Comparison of ENCODE assay signal across 14 cellular contexts in the genomic region with DNA sequence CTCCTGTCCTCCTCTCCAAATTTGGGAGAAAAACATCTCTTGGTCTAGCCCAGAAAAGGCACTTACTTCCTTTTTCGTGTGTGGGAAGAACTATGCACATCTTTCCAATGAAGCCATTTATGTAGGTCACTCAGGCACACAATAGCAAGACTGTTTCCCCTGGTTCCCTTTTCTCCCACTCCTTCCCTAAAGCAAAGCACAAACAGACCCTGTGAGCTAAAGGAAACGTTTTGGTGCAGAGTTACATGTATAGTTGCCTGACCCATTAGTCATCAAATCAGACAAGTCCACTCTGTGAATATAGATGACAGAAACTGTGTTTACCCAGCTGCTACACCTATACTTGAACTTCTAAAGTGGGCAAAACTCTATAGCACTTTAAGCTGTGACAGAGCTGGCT.
DNase-seq lines count a peak whose midpoint lies in the region; TF ChIP-seq lines count a peak whose summit lies in the region.
"Had no signal": no experiment of that assay in that cellular context is flagged by ENCODE, and none has a peak within 500 bp of the region (broad histone marks: within the 10 kb centered on the region; RNA-seq: fewer than 3 reads in every experiment).

No MANE protein-coding gene starts in this region.

- CTCF ChIA-PET in MCF 10A (lab: Yijun Ruan, JAX) = interaction anchor here (1.0 kb wide), 1 partner anchor 317 kb away, joined by 4 read pairs; no protein-coding TSS in a partner anchor

- H3K27ac ChIP-seq in breast epithelium = no peak overlapping the region
- no peak overlapping the region for H3K27ac ChIP-seq in right atrium auricular region
- H3K27ac ChIP-seq: ovary, testis had no signal

- DNase-seq in MCF 10A (ENCODE audit: unreplicated experiment) (peak; percentile 38), breast epithelium (ENCODE audit: low spot score in 2 of 2) (no peak), adipocyte (ENCODE audit: low read depth) (peak; percentile 70), foreskin fibroblast (peak; percentile 24 to 51), right atrium auricular region (ENCODE audit: low spot score) (no peak), hypothalamus (lab: John Stamatoyannopoulos, UW) (no peak), endothelial cell (ENCODE audit: low spot score) (no peak)
- no peak for DNase-seq in activated naive CD8-positive, alpha-beta T cell treated with anti-CD3 and anti-CD28 coated beads for 36 hours
- DNase-seq: activated CD8-positive, alpha-beta T cell treated with anti-CD3 and anti-CD28 coated beads, Interleukin-2, amount 10 ng/mL, durations not matched to agents 7 days and 5 days; MM.1S; NCI-H69; ovary; stimulated activated CD4-positive, alpha-beta T cell treated with anti-CD3 and anti-CD28 coated beads, Interleukin-15, amount 100 ng/mL, for 24 hours; testis had no signal

- BruUV-seq in MCF 10A (replicated peaks; lab: Mats Ljungman, UMichigan) = no TSS peak

- H3K36me3 Mint-ChIP-seq in MCF 10A (ENCODE audit: insufficient read depth, unreplicated experiment) = peaks cover 5% of the 10 kb centered on the region
- H3K36me3 Mint-ChIP-seq in activated naive CD8-positive, alpha-beta T cell treated with anti-CD3 and anti-CD28 coated beads for 36 hours = no peaks in the 10 kb centered on the region
- no peaks in the 10 kb centered on the region for H3K36me3 Mint-ChIP-seq in endothelial cell (ENCODE audit: low read depth, unreplicated experiment)

- intact Hi-C loops in MCF 10A (cut with micrococcal nuclease) (no loop called here), breast epithelium (cut with DNase I; ENCODE audit: low total_unique reads) (no loop called here)

- H3K9me3 ChIP-seq in breast epithelium = peaks cover 0 to 5% of the 10 kb centered on the region in 2 donors
- no peaks in the 10 kb centered on the region for H3K9me3 ChIP-seq in adipocyte (ENCODE audit: control insufficient read depth, low read length)
- H3K9me3 ChIP-seq in right atrium auricular region = no peaks in the 10 kb centered on the region
- H3K9me3 ChIP-seq: ovary, testis had no signal

- no peaks in the 10 kb centered on the region for H3K27me3 ChIP-seq in breast epithelium
- H3K27me3 ChIP-seq in adipocyte (replicated peaks; ENCODE audit: control insufficient read depth, insufficient read depth, low read length) = no peaks in the 10 kb centered on the region
- H3K27me3 ChIP-seq in right atrium auricular region = no peaks in the 10 kb centered on the region
- H3K27me3 ChIP-seq: ovary, testis had no signal

- H3K4me3 ChIP-seq in breast epithelium (no peak overlapping the region), adipocyte (ENCODE audit: low read length) (no peak overlapping the region), foreskin fibroblast (ENCODE audit: low read depth in 1 of 2, low read length in 2 of 2) (no peak overlapping the region), right atrium auricular region (no peak overlapping the region)
- H3K4me3 ChIP-seq: ovary, testis had no signal

- peaks cover 27% of the 10 kb centered on the region for H3K4me1 Mint-ChIP-seq in MCF 10A (ENCODE audit: insufficient read depth, unreplicated experiment)
- H3K4me1 Mint-ChIP-seq in activated naive CD8-positive, alpha-beta T cell treated with anti-CD3 and anti-CD28 coated beads for 36 hours = no peaks in the 10 kb centered on the region
- no peaks in the 10 kb centered on the region for H3K4me1 Mint-ChIP-seq in endothelial cell (ENCODE audit: unreplicated experiment)

- H3K27ac Mint-ChIP-seq in MCF 10A (ENCODE audit: low read depth, unreplicated experiment) (peak overlapping the region; percentile 27), endothelial cell (ENCODE audit: unreplicated experiment) (no peak overlapping the region)
- H3K27ac Mint-ChIP-seq in activated naive CD8-positive, alpha-beta T cell treated with anti-CD3 and anti-CD28 coated beads for 36 hours = no peak overlapping the region
- H3K27ac Mint-ChIP-seq: activated CD8-positive, alpha-beta T cell treated with anti-CD3 and anti-CD28 coated beads, Interleukin-2, amount 10 ng/mL, durations not matched to agents 7 days and 5 days had no signal

- H3K9me3 Mint-ChIP-seq in MCF 10A (ENCODE audit: unreplicated experiment) = no peaks in the 10 kb centered on the region
- H3K9me3 Mint-ChIP-seq in activated naive CD8-positive, alpha-beta T cell treated with anti-CD3 and anti-CD28 coated beads for 36 hours = peaks cover 3% of the 10 kb centered on the region
- no peaks in the 10 kb centered on the region for H3K9me3 Mint-ChIP-seq in endothelial cell (ENCODE audit: unreplicated experiment)

- no peaks in the 10 kb centered on the region for H3K36me3 ChIP-seq in breast epithelium
- no peaks in the 10 kb centered on the region for H3K36me3 ChIP-seq in adipocyte (ENCODE audit: control insufficient read depth, insufficient read depth, low read length, severe bottlenecking)
- H3K36me3 ChIP-seq in right atrium auricular region = no peaks in the 10 kb centered on the region
- H3K36me3 ChIP-seq: ovary had no signal

- H3K4me1 ChIP-seq in breast epithelium (no peaks in the 10 kb centered on the region), adipocyte (ENCODE audit: control insufficient read depth, insufficient read depth, low read length) (peaks cover 37% of the 10 kb centered on the region), right atrium auricular region (no peaks in the 10 kb centered on the region)
- H3K4me1 ChIP-seq: testis had no signal

- POLR2A ChIA-PET in MCF 10A (lab: Yijun Ruan, JAX) = no interaction called here

- H3K9ac ChIP-seq in adipocyte (ENCODE audit: low read length) = no peak overlapping the region

- H3K27me3 Mint-ChIP-seq in MCF 10A (ENCODE audit: insufficient read depth, unreplicated experiment) = no peaks in the 10 kb centered on the region
- no peaks in the 10 kb centered on the region for H3K27me3 Mint-ChIP-seq in activated naive CD8-positive, alpha-beta T cell treated with anti-CD3 and anti-CD28 coated beads for 36 hours
- no peaks in the 10 kb centered on the region for H3K27me3 Mint-ChIP-seq in endothelial cell (ENCODE audit: unreplicated experiment)

- H3K4me3 Mint-ChIP-seq in MCF 10A (ENCODE audit: unreplicated experiment) (no peak overlapping the region), endothelial cell (ENCODE audit: unreplicated experiment) (no peak overlapping the region)
- H3K4me3 Mint-ChIP-seq in activated naive CD8-positive, alpha-beta T cell treated with anti-CD3 and anti-CD28 coated beads for 36 hours = no peak overlapping the region
- H3K4me3 Mint-ChIP-seq: activated CD8-positive, alpha-beta T cell treated with anti-CD3 and anti-CD28 coated beads, Interleukin-2, amount 10 ng/mL, durations not matched to agents 7 days and 5 days had no signal

- TF ChIP-seq POLR2A in breast epithelium (IDR thresholded peaks at IDR 0.05) = no peak

- TF ChIP-seq CTCF in MCF 10A (IDR thresholded peaks at IDR 0.05; ENCODE audit: unreplicated experiment) (no peak), breast epithelium (IDR thresholded peaks at IDR 0.05) (no peak), foreskin fibroblast (IDR thresholded peaks at IDR 0.05; ENCODE audit: low read depth, low read length) (no peak), right atrium auricular region (IDR thresholded peaks at IDR 0.05) (no peak), endothelial cell (IDR thresholded peaks at IDR 0.05; ENCODE audit: unreplicated experiment) (no peak)

Comparison
In these comparisons a context has a peak if more than half of its experiments do, and no peak if none do; other contexts are left out.
1. DNase-seq: peak in MCF 10A (single experiment), adipocyte (single experiment) and foreskin fibroblast (2 of 2); none in breast epithelium (0 of 2), activated naive CD8-positive, alpha-beta T cell treated with anti-CD3 and anti-CD28 coated beads for 36 hours (single experiment), right atrium auricular region (single experiment), hypothalamus (0 of 51) and endothelial cell (single experiment).